In genomic region chr20:48295445-48295903, GRCh38 we compare ENCODE assay signal across 7 cellular contexts.
A peak's percentile ranks its signal among the peaks of the same experiment; 100 is the strongest.
DNase-seq lines count a peak whose midpoint lies in the region; ATAC-seq and TF ChIP-seq lines count a peak whose summit lies in the region.

No MANE protein-coding gene starts in this region.

- H3K36me3 Mint-ChIP-seq in WTC11, result peaks cover 4% of the 10 kb centered on the region; the same call in 1 of the 2 replicates
- H3K36me3 Mint-ChIP-seq in activated CD8-positive, alpha-beta memory T cell treated with anti-CD3 and anti-CD28 coated beads, Interleukin-2, amount 10 ng/mL, durations not matched to agents 7 days and 5 days, result no peaks in the 10 kb centered on the region

- peak overlapping the region; percentile 89 for H3K27ac Mint-ChIP-seq in WTC11
- H3K27ac Mint-ChIP-seq in activated CD8-positive, alpha-beta memory T cell treated with anti-CD3 and anti-CD28 coated beads, Interleukin-2, amount 10 ng/mL, durations not matched to agents 7 days and 5 days, result no peak overlapping the region

- H3K27ac ChIP-seq in stomach smooth muscle (ENCODE audit: low read length), result peak overlapping the region; percentile 49

- ATAC-seq in WTC11 (peak; percentile 79), HG03520 (IDR thresholded peaks at IDR 0.05; ENCODE audit: unreplicated experiment) (no peak), GM21528 (IDR thresholded peaks at IDR 0.05; ENCODE audit: low FRiP score, unreplicated experiment) (no peak)
- no peak for ATAC-seq in activated CD8-positive, alpha-beta memory T cell treated with anti-CD3 and anti-CD28 coated beads, Interleukin-2, amount 10 ng/mL, durations not matched to agents 7 days and 5 days

- no peak for TF ChIP-seq CTCF in WTC11 (IDR thresholded peaks at IDR 0.05)

- no peak overlapping the region for H3K4me3 Mint-ChIP-seq in WTC11
- no peak overlapping the region for H3K4me3 Mint-ChIP-seq in activated CD8-positive, alpha-beta memory T cell treated with anti-CD3 and anti-CD28 coated beads, Interleukin-2, amount 10 ng/mL, durations not matched to agents 7 days and 5 days

- H3K9me3 ChIP-seq in stomach smooth muscle (ENCODE audit: control insufficient read depth in 2 of 2, low read length in 2 of 2), result no peaks in the 10 kb centered on the region

- CTCF ChIA-PET in WTC11 (lab: Charles Lee), result interaction anchor here (0.7 to 3.5 kb wide), 18 partner anchors 9 to 631 kb away, joined by 3 to 34 read pairs (median 4); partner anchors contain the start of gene SULF2
- CTCF ChIA-PET in activated CD8-positive, alpha-beta memory T cell treated with anti-CD3 and anti-CD28 coated beads, Interleukin-2, amount 10 ng/mL, durations not matched to agents 7 days and 5 days (lab: Charles Lee), result no interaction called here

- peaks cover 39% of the 10 kb centered on the region for H3K4me1 ChIP-seq in stomach smooth muscle (ENCODE audit: control insufficient read depth, insufficient read depth, low read length)

- no peak overlapping the region for H3K9ac ChIP-seq in stomach smooth muscle (ENCODE audit: low read length in 2 of 2)

- no peaks in the 10 kb centered on the region for H3K27me3 Mint-ChIP-seq in WTC11 (ENCODE audit: low read depth)
- peaks cover 18% of the 10 kb centered on the region for H3K27me3 Mint-ChIP-seq in activated CD8-positive, alpha-beta memory T cell treated with anti-CD3 and anti-CD28 coated beads, Interleukin-2, amount 10 ng/mL, durations not matched to agents 7 days and 5 days

- H3K27me3 ChIP-seq in stomach smooth muscle (ENCODE audit: control insufficient read depth in 1 of 2, insufficient read depth in 2 of 2, low read length in 2 of 2), result no peaks in the 10 kb centered on the region

- peaks cover 8% of the 10 kb centered on the region; the same call in 1 of the 2 replicates for H3K9me3 Mint-ChIP-seq in WTC11
- no peaks in the 10 kb centered on the region for H3K9me3 Mint-ChIP-seq in activated CD8-positive, alpha-beta memory T cell treated with anti-CD3 and anti-CD28 coated beads, Interleukin-2, amount 10 ng/mL, durations not matched to agents 7 days and 5 days (ENCODE audit: low read depth)

- H3K4me1 Mint-ChIP-seq in WTC11, result peaks cover 56% of the 10 kb centered on the region
- no peaks in the 10 kb centered on the region for H3K4me1 Mint-ChIP-seq in activated CD8-positive, alpha-beta memory T cell treated with anti-CD3 and anti-CD28 coated beads, Interleukin-2, amount 10 ng/mL, durations not matched to agents 7 days and 5 days

- POLR2A ChIA-PET in WTC11 (lab: Charles Lee), result no interaction called here

- no peaks in the 10 kb centered on the region for H3K36me3 ChIP-seq in stomach smooth muscle (ENCODE audit: control insufficient read depth in 2 of 2, insufficient read depth in 2 of 2, low read length in 2 of 2)

- H3K4me3 ChIP-seq in stomach smooth muscle (ENCODE audit: low read length in 2 of 2), result peak overlapping the region in 1 of 2 donors; percentile 29

- DNase-seq in HPDE6-E6E7 (ENCODE audit: extremely low spot score) (peak; percentile 84), WTC11 (ENCODE audit: low spot score) (no peak), iPS DF 19.7 (ENCODE audit: low read depth, low spot score) (peak; percentile 93)
- no peak for DNase-seq in activated CD8-positive, alpha-beta memory T cell treated with anti-CD3 and anti-CD28 coated beads, Interleukin-2, amount 10 ng/mL, durations not matched to agents 7 days and 5 days

TF ChIP-seq in WTC11, 78 proteins besides CTCF, POLR2A, EP300 and RAD21:
- TF ChIP-seq NFYB (CRISPR knock-in tag; conservative IDR thresholded peaks at IDR 0.05; ENCODE audit: low read depth), result no peak

Comparison
In these comparisons a context has a peak if more than half of its experiments do, and no peak if none do; other contexts are left out.
1. DNase-seq: peak in HPDE6-E6E7 (single experiment) and iPS DF 19.7 (single experiment); none in WTC11 (single experiment) and activated CD8-positive, alpha-beta memory T cell treated with anti-CD3 and anti-CD28 coated beads, Interleukin-2, amount 10 ng/mL, durations not matched to agents 7 days and 5 days (single experiment).